ENCODE assay signal across 9 cellular contexts in the genomic region with DNA sequence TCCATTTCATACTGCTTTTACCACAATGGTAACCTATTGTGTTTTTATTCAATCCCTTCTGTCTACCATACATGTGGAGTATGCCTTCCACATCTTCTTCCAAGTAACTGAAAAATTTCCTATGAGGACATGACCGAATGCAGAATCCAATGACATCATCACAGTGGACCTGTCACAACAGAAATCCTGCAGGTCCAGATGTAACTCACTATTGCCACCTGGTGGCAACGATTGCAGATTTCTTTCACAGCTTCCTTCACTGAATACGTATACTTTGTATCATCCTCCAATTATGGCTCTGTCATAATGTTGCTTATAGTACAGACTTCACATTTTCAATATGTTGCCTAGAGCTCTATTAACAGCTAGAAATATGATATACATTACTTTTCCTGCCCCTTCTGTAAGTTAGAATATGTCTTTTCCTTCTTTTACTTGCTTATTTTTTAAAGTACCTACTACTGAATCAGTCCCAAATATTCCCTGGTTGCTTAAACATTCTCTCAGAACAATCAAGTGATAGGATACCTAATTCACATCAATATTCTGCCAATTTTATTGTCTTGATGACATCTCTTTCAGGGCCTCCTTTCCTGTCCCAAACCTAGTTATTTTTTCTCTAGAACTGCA. TPM values are rescaled to one million over a fixed set of nuclear protein-coding genes. Genes with fewer than 3 reads are reported as not detected.
DNase-seq lines count a peak whose midpoint lies in the region; ATAC-seq lines count a peak whose summit lies in the region.
"Had no signal": no experiment of that assay in that cellular context is flagged by ENCODE, and none has a peak within 500 bp of the region (broad histone marks: within the 10 kb centered on the region; RNA-seq: fewer than 3 reads in every experiment).

No MANE protein-coding gene starts in this region.

- no peaks in the 10 kb centered on the region for H3K4me1 ChIP-seq in neuronal stem cell (ENCODE audit: control insufficient read depth in 2 of 2, insufficient read depth in 1 of 2, low read depth in 1 of 2, low read length in 2 of 2)

- H2BK12ac ChIP-seq in neuronal stem cell (ENCODE audit: low read length), result no peak overlapping the region

- DNase-seq in DMS153 (lab: John Stamatoyannopoulos, UW) (peak; percentile 82), NCI-H2171 (lab: John Stamatoyannopoulos, UW) (peak; percentile 17), fibroblast of the conjunctiva (ENCODE audit: low read depth) (peak; percentile 59), neuronal stem cell (ENCODE audit: low spot score) (peak; percentile 86)
- DNase-seq in activated CD4-positive, alpha-beta memory T cell treated with anti-CD3 and anti-CD28 coated beads for 36 hours, result peak; percentile 56
- DNase-seq in effector CD8-positive, alpha-beta T cell (lab: John Stamatoyannopoulos, UW), result no peak

- H3K36me3 ChIP-seq in neuronal stem cell (replicated peaks in 1 of 2; ENCODE audit: control insufficient read depth in 2 of 2, insufficient read depth in 2 of 2, low read length in 2 of 2), result no peaks in the 10 kb centered on the region

- CTCF ChIA-PET in activated CD4-positive, alpha-beta memory T cell treated with anti-CD3 and anti-CD28 coated beads for 36 hours (lab: Charles Lee), result interaction anchor here (0.9 to 2.6 kb wide), 3 partner anchors 10 to 352 kb away, joined by 4 to 8 read pairs (median 5); no protein-coding TSS in a partner anchor

- no peak overlapping the region for H2BK5ac ChIP-seq in neuronal stem cell (ENCODE audit: low read length)

- no peaks in the 10 kb centered on the region for H3K9me3 ChIP-seq in neuronal stem cell (replicated peaks in 1 of 2; ENCODE audit: control insufficient read depth in 2 of 2, insufficient read depth in 1 of 2, low read depth in 1 of 2, low read length in 2 of 2)

- peak; percentile 99 for ATAC-seq in GM19372 (IDR thresholded peaks at IDR 0.05; ENCODE audit: low read depth, unreplicated experiment)
- ATAC-seq in HG03280 (IDR thresholded peaks at IDR 0.05; ENCODE audit: unreplicated experiment), result peak; percentile 92

- H3K4me3 Mint-ChIP-seq in activated CD4-positive, alpha-beta memory T cell treated with anti-CD3 and anti-CD28 coated beads for 36 hours, result no peak overlapping the region
- H3K4me3 Mint-ChIP-seq: activated naive CD4-positive, alpha-beta T cell treated with anti-CD3 and anti-CD28 coated beads, Interleukin-2, amount 50 U/mL, for 24 hours had no signal

- H2AK5ac ChIP-seq in neuronal stem cell (ENCODE audit: low read depth, low read length), result no peak overlapping the region

- H3K18ac ChIP-seq in neuronal stem cell (ENCODE audit: low read length), result no peak overlapping the region

- no peak overlapping the region for H4K91ac ChIP-seq in neuronal stem cell (ENCODE audit: low read depth, low read length, poor library complexity)

- no CpG with 5 or more reads among the region's 3 CpGs for WGBS in neuronal stem cell (ENCODE audit: extremely low coverage in 2 of 2, insufficient read length in 2 of 2, insufficient replicate concordance in 1 of 2), 2 donors

- no peaks in the 10 kb centered on the region for H3K4me1 Mint-ChIP-seq in activated CD4-positive, alpha-beta memory T cell treated with anti-CD3 and anti-CD28 coated beads for 36 hours (ENCODE audit: low read depth)
- H3K4me1 Mint-ChIP-seq: activated naive CD4-positive, alpha-beta T cell treated with anti-CD3 and anti-CD28 coated beads, Interleukin-2, amount 50 U/mL, for 24 hours had no signal

- H2BK120ac ChIP-seq in neuronal stem cell (ENCODE audit: low read depth, low read length), result no peak overlapping the region

- H2BK15ac ChIP-seq in neuronal stem cell (ENCODE audit: low read length), result no peak overlapping the region

- H3K79me1 ChIP-seq in neuronal stem cell (ENCODE audit: low read depth, low read length), result no peaks in the 10 kb centered on the region

- H3K27me3 ChIP-seq in neuronal stem cell (ENCODE audit: control insufficient read depth in 3 of 3, insufficient read depth in 3 of 3, low read depth in 1 of 3, low read length in 3 of 3), result no peaks in the 10 kb centered on the region

- H2AFZ ChIP-seq in neuronal stem cell (ENCODE audit: low read length), result no peak overlapping the region

- H3K9ac ChIP-seq in neuronal stem cell (ENCODE audit: low read depth, low read length, poor library complexity), result no peak overlapping the region

- H3K27ac Mint-ChIP-seq in activated CD4-positive, alpha-beta memory T cell treated with anti-CD3 and anti-CD28 coated beads for 36 hours, result no peak overlapping the region
- H3K27ac Mint-ChIP-seq: activated naive CD4-positive, alpha-beta T cell treated with anti-CD3 and anti-CD28 coated beads, Interleukin-2, amount 50 U/mL, for 24 hours had no signal

- H3K9me3 Mint-ChIP-seq in activated CD4-positive, alpha-beta memory T cell treated with anti-CD3 and anti-CD28 coated beads for 36 hours, result no peaks in the 10 kb centered on the region

- no peak overlapping the region for H3K14ac ChIP-seq in neuronal stem cell (ENCODE audit: low read length)

- H3K27ac ChIP-seq in neuronal stem cell (replicated peaks; ENCODE audit: low read length), result no peak overlapping the region

- H4K8ac ChIP-seq in neuronal stem cell (ENCODE audit: low read depth, low read length), result no peak overlapping the region

- no peak overlapping the region for H3K23ac ChIP-seq in neuronal stem cell (ENCODE audit: low read depth, low read length, poor library complexity)

- no peaks in the 10 kb centered on the region for H3K27me3 Mint-ChIP-seq in activated CD4-positive, alpha-beta memory T cell treated with anti-CD3 and anti-CD28 coated beads for 36 hours
- H3K27me3 Mint-ChIP-seq: activated naive CD4-positive, alpha-beta T cell treated with anti-CD3 and anti-CD28 coated beads, Interleukin-2, amount 50 U/mL, for 24 hours had no signal

- POLR2A ChIA-PET in activated CD4-positive, alpha-beta memory T cell treated with anti-CD3 and anti-CD28 coated beads for 36 hours (lab: Charles Lee), result no interaction called here

- no peaks in the 10 kb centered on the region for H3K36me3 Mint-ChIP-seq in activated CD4-positive, alpha-beta memory T cell treated with anti-CD3 and anti-CD28 coated beads for 36 hours
- H3K36me3 Mint-ChIP-seq: activated naive CD4-positive, alpha-beta T cell treated with anti-CD3 and anti-CD28 coated beads, Interleukin-2, amount 50 U/mL, for 24 hours had no signal

- no peak overlapping the region for H3K4me2 ChIP-seq in neuronal stem cell (ENCODE audit: insufficient read depth, low read length, poor library complexity, severe bottlenecking)

- intact Hi-C loops in activated CD4-positive, alpha-beta memory T cell treated with anti-CD3 and anti-CD28 coated beads for 36 hours (cut with micrococcal nuclease), result loop anchor here (2.0 kb wide), 1 partner anchor 936 kb away; no protein-coding TSS in a partner anchor

- H3K4me3 ChIP-seq in neuronal stem cell (ENCODE audit: low read length in 2 of 2), result no peak overlapping the region

- no peak overlapping the region for H3K4ac ChIP-seq in neuronal stem cell (ENCODE audit: low read length)

RNA-seq across cellular contexts. Expression of a gene that starts 45.4 kb away (rescaled TPM):
- total RNA-seq in activated CD4-positive, alpha-beta memory T cell treated with anti-CD3 and anti-CD28 coated beads for 36 hours, result not detected
- polyA plus RNA-seq in neuronal stem cell (2013, experiment 1 of 2), result not detected
- not detected for polyA plus RNA-seq in neuronal stem cell (2013, experiment 2 of 2)
